14 cellular contexts compared by ENCODE assay signal in the genomic region with DNA sequence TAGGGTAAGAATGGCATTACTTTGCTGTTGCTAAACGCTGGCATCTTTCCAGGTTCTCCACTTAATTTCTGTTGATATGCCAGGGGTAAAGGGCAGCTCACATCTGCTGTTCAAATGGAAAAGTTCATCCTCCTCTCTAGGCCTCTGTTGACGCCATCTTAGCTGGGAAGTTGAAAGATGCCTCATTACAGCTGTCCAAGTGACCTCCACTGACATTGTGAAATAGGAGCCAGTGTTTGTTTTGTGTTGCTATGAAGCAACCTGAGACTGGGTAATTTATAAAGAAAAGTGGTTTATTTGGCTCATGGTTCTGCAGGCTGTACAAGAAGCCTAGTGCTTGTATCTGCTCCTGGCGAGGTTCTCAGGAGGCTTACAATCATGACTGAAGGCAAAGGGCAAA. TPM values are rescaled to one million over a fixed set of nuclear protein-coding genes. Genes with fewer than 3 reads are reported as not detected.
A peak's percentile ranks its signal among the peaks of the same experiment; 100 is the strongest.
DNase-seq lines count a peak whose midpoint lies in the region; TF ChIP-seq lines count a peak whose summit lies in the region.
"Had no signal": no experiment of that assay in that cellular context is flagged by ENCODE, and none has a peak within 500 bp of the region (broad histone marks: within the 10 kb centered on the region; RNA-seq: fewer than 3 reads in every experiment).

No MANE protein-coding gene starts in this region.

- peaks cover 31% of the 10 kb centered on the region for H3K36me3 Mint-ChIP-seq in nephron progenitor cell (ENCODE audit: low read depth)

- H3K4me3 Mint-ChIP-seq in nephron progenitor cell: no peak overlapping the region
- H3K4me3 Mint-ChIP-seq: stimulated activated naive CD8-positive, alpha-beta T cell treated with anti-CD3 and anti-CD28 coated beads, Interleukin-15, Interleukin-2, amounts not matched to agents 100 ng/mL and 50 ng/mL, for 24 hours had no signal

- peaks cover 4% of the 10 kb centered on the region for H3K27me3 Mint-ChIP-seq in nephron progenitor cell (ENCODE audit: low read depth, poor library complexity)
- H3K27me3 Mint-ChIP-seq: stimulated activated naive CD8-positive, alpha-beta T cell treated with anti-CD3 and anti-CD28 coated beads, Interleukin-15, Interleukin-2, amounts not matched to agents 100 ng/mL and 50 ng/mL, for 24 hours had no signal

- TF ChIP-seq CTCF in nephron progenitor cell (IDR thresholded peaks at IDR 0.05): no peak

- H3K4me1 Mint-ChIP-seq in nephron progenitor cell: peaks cover 12% of the 10 kb centered on the region

- H3K27ac Mint-ChIP-seq in nephron progenitor cell: peak overlapping the region; percentile 92
- H3K27ac Mint-ChIP-seq: stimulated activated naive CD8-positive, alpha-beta T cell treated with anti-CD3 and anti-CD28 coated beads, Interleukin-15, Interleukin-2, amounts not matched to agents 100 ng/mL and 50 ng/mL, for 24 hours had no signal

- peak; percentile 12 for DNase-seq in DMS53 treated with DMSO at 0.1 percent for 48 hours (lab: John Stamatoyannopoulos, UW; ENCODE audit: unreplicated experiment)
- DNase-seq in MV-4-11 (lab: John Stamatoyannopoulos, UW): peak; percentile 70
- DNase-seq in dermis blood vessel endothelial cell: peak; percentile 44
- no peak for DNase-seq in nephron progenitor cell
- DNase-seq in activated effector memory CD4-positive, alpha-beta T cell treated with Interleukin-2 at 50 U/mL for 16 hours: no peak
- no peak for DNase-seq in NCI-H1092 treated with DMSO at 0.1 percent for 48 hours (lab: John Stamatoyannopoulos, UW)
- no peak for DNase-seq in stimulated activated CD4-positive, alpha-beta T cell treated with anti-CD3 and anti-CD28 coated beads, Interleukin-2, amount 100 ng/mL, for 48 hours
- no peak for DNase-seq in NCI-H446 treated with DMSO at 0.1 percent for 48 hours (lab: John Stamatoyannopoulos, UW)
- DNase-seq: activated T-cell treated with anti-CD3 and anti-CD28 coated beads for 4 hours; effector memory CD4-positive, alpha-beta T cell; midbrain; NCI-H526; stimulated activated CD4-positive, alpha-beta T cell treated with anti-CD3 and anti-CD28 coated beads, Interleukin-4, amount 100 ng/mL, for 24 hours had no signal

- peaks cover 53% of the 10 kb centered on the region for H3K9me3 Mint-ChIP-seq in nephron progenitor cell

RNA-seq across cellular contexts. Expression of a gene that starts 3.3 kb away (rescaled TPM):
- 0.17 and 0.33 TPM in 2 replicates for total RNA-seq in dermis blood vessel endothelial cell

RNA-seq across cellular contexts. Expression of a gene that starts 31.7 kb away (rescaled TPM):
- 20.1 and 29.1 TPM in 2 replicates for total RNA-seq in dermis blood vessel endothelial cell

Comparison
In these comparisons a context has a peak if more than half of its experiments do, and no peak if none do; other contexts are left out.
1. DNase-seq: peak in DMS53 treated with DMSO at 0.1 percent for 48 hours (single experiment), MV-4-11 (single experiment) and dermis blood vessel endothelial cell (single experiment); none in nephron progenitor cell (single experiment), activated effector memory CD4-positive, alpha-beta T cell treated with Interleukin-2 at 50 U/mL for 16 hours (single experiment), NCI-H1092 treated with DMSO at 0.1 percent for 48 hours (single experiment), stimulated activated CD4-positive, alpha-beta T cell treated with anti-CD3 and anti-CD28 coated beads, Interleukin-2, amount 100 ng/mL, for 48 hours (0 of 2) and NCI-H446 treated with DMSO at 0.1 percent for 48 hours (single experiment).